Comparison of ENCODE assay signal across 8 cellular contexts in the genomic region with DNA sequence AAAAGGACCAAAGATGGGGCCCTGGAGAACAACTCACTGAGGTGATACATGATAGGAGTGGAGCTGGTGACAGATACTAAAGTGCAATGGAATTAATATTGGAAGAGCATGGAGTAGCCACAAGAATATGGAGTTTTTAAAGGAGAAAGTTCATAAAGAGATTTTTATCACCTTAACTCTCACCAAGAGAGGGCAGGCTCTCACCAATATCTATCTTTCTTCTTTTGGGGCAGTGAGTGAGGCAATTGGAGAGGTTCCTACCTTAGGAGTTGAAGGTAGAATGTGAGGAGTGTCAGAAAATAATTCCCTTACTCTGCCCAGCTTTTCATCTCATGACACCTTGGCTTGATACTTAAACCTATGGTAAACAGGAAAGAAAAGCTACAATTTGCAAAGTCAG.
DNase-seq lines count a peak whose midpoint lies in the region; ATAC-seq and TF ChIP-seq lines count a peak whose summit lies in the region.

No MANE protein-coding gene starts in this region.

- intact Hi-C loops in PC-9 (cut with micrococcal nuclease; ENCODE audit: unreplicated experiment): loop anchor here (1.0 to 5.0 kb wide), 4 partner anchors 113 to 1227 kb away; no protein-coding TSS in a partner anchor
- intact Hi-C loops in transverse colon (cut with DNase I; ENCODE audit: low total_unique reads): no loop called here

- H3K4me1 ChIP-seq in PC-9 (replicated peaks; ENCODE audit: insufficient read depth): no peaks in the 10 kb centered on the region
- H3K4me1 ChIP-seq in transverse colon: no peaks in the 10 kb centered on the region

- H3K4me3 ChIP-seq in PC-9 (no peak overlapping the region), transverse colon (no peak overlapping the region)

- H3K36me3 Mint-ChIP-seq in endothelial cell (ENCODE audit: low read depth, unreplicated experiment): no peaks in the 10 kb centered on the region

- no peaks in the 10 kb centered on the region for H3K27me3 ChIP-seq in PC-9 (ENCODE audit: insufficient read depth, low read depth)
- no peaks in the 10 kb centered on the region for H3K27me3 ChIP-seq in transverse colon

- H3K9me3 ChIP-seq in PC-9 (ENCODE audit: insufficient read depth, low read depth): peaks cover 5% of the 10 kb centered on the region; the same call in 1 of the 2 replicates
- H3K9me3 ChIP-seq in transverse colon: no peaks in the 10 kb centered on the region

- no peaks in the 10 kb centered on the region for H3K27me3 Mint-ChIP-seq in endothelial cell (ENCODE audit: unreplicated experiment)

- CTCF ChIA-PET in PC-9 (lab: Charles Lee): no interaction called here

- DNase-seq in AG20443 (ENCODE audit: low spot score) (peak; percentile 24), PC-9 (peak in 1 of 2 experiments; percentile 52), glomerular visceral epithelial cell (ENCODE audit: extremely low spot score) (peak; percentile 9), endothelial cell (ENCODE audit: low spot score) (no peak), transverse colon (no peak)

- TF ChIP-seq POLR2A in transverse colon (IDR thresholded peaks at IDR 0.05): no peak

- no peak overlapping the region for H3K27ac Mint-ChIP-seq in endothelial cell (ENCODE audit: unreplicated experiment)

- H3K9me2 ChIP-seq in PC-9 (ENCODE audit: insufficient read depth): no peaks in the 10 kb centered on the region

- peak; percentile 68 for ATAC-seq in GM21526 (IDR thresholded peaks at IDR 0.05; ENCODE audit: low FRiP score, unreplicated experiment)
- ATAC-seq in GM21825 (IDR thresholded peaks at IDR 0.05; ENCODE audit: unreplicated experiment): no peak
- ATAC-seq in HG02938 (IDR thresholded peaks at IDR 0.05; ENCODE audit: unreplicated experiment): no peak

- POLR2A ChIA-PET in PC-9 (lab: Charles Lee; ENCODE audit: unreplicated experiment): interaction anchor here (0.6 kb wide), 1 partner anchor 1035 kb away, joined by 5 read pairs; no protein-coding TSS in a partner anchor

- in situ Hi-C loops in transverse colon (cut with MboI; ENCODE audit: low pct_ligation_motif_present in 1 of 4, low pct_unique_long_range_greater_than_20kb in 1 of 4, low sequenced_read_pairs in 3 of 4): no loop called here

- no peak overlapping the region for H2AFZ ChIP-seq in PC-9

- TF ChIP-seq CTCF in PC-9 (conservative IDR thresholded peaks at IDR 0.05) (peak; percentile 59), endothelial cell (IDR thresholded peaks at IDR 0.05; ENCODE audit: unreplicated experiment) (no peak), transverse colon (IDR thresholded peaks at IDR 0.05) (no peak)

- no peaks in the 10 kb centered on the region for H4K20me1 ChIP-seq in PC-9 (ENCODE audit: insufficient read depth)

- no peak overlapping the region for H3K4me3 Mint-ChIP-seq in endothelial cell (ENCODE audit: unreplicated experiment)

- H3K36me3 ChIP-seq in PC-9 (ENCODE audit: low read depth) (no peaks in the 10 kb centered on the region), transverse colon (no peaks in the 10 kb centered on the region)

- no TSS peak for BruUV-seq in PC-9 (replicated peaks; lab: Mats Ljungman, UMichigan)

- no peak overlapping the region for H3K4me2 ChIP-seq in PC-9

- no peaks in the 10 kb centered on the region for H3K4me1 Mint-ChIP-seq in endothelial cell (ENCODE audit: unreplicated experiment)

- H3F3A ChIP-seq in PC-9 (ENCODE audit: insufficient read depth, low read depth): no peaks in the 10 kb centered on the region

- no peak for TF ChIP-seq EP300 in transverse colon (IDR thresholded peaks at IDR 0.05; ENCODE audit: low read depth)

- H3K79me2 ChIP-seq in PC-9 (ENCODE audit: low read depth): no peaks in the 10 kb centered on the region

- no peak overlapping the region for H3K27ac ChIP-seq in PC-9
- no peak overlapping the region for H3K27ac ChIP-seq in transverse colon

- H3K9me3 Mint-ChIP-seq in endothelial cell (ENCODE audit: unreplicated experiment): no peaks in the 10 kb centered on the region

Comparison
In these comparisons a context has a peak if more than half of its experiments do, and no peak if none do; other contexts are left out.
1. DNase-seq: peak in AG20443 (single experiment) and glomerular visceral epithelial cell (single experiment); none in endothelial cell (single experiment) and transverse colon (single experiment).